In the genomic region with DNA sequence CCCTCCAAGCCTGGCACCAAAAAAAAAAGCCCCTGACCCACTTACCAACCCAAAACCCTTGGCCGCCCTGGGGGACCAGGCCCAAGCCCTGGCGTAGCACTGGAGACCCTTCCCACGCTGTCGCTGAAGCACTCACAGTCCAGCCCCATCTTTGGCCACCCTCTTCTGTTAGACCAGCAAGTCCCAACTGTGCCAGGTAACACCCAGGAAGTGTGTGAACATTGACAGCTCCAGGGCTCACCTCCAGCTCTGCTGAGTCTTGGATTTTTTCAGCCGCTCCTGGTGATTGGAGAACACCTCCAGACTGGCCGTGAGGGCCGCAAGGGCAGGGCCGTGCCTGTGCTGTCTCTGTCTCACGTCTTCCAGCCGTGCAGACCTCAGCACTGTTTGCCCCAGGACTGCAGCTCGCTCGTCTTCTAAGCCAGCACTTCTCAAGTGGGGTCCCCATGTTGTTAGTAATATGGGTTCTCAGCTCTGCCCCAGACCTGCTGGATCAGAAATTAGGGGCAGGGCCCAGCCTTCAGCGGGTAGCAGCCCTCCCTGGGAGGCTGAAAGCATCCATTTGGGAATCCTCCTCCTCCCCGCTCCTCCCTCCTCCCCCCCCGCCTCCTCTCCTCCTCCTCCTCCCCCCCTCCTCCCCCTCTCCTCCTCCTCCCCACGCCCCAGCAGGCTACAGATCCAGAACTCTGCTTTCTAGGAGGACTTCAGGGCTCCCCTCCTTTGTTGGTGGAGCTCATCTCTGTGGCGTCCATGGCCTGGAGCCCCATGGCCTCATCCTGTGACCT, we compare ENCODE assay signal across 1 cellular context.
TF ChIP-seq lines count a peak whose summit lies in the region.

No MANE protein-coding gene starts in this region.

TF ChIP-seq in IMR-90, 13 proteins besides CTCF, POLR2A, EP300 and RAD21:
- no peak for TF ChIP-seq MAZ (IDR thresholded peaks at IDR 0.05; ENCODE audit: borderline replicate concordance, low read depth, low read length)
- no peak for TF ChIP-seq SMC3 (IDR thresholded peaks at IDR 0.05; ENCODE audit: low read depth, low read length)
